ENCODE assay signal across 11 cellular contexts in the genomic region with DNA sequence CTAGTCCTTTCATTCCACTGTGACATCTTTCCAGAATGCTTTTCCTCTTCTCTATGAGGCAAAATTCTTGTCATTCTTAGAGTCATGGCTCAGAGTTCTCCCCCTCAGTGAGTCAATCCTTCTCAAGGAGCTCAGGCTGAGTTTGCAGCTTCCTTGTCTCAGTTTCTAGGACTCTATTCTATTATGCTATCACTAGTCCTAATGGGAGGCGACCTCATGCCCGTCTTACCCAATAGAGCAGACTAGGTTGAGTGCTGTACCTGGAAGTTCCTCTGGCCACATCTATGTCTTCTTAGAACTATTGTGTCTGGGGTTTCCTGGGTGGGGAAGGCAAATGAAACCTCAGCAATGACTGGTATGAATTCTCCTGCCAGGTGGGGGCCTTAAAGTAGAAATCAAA. TPM values are rescaled to one million over a fixed set of nuclear protein-coding genes. Genes with fewer than 3 reads are reported as not detected.
DNase-seq lines count a peak whose midpoint lies in the region; ATAC-seq and TF ChIP-seq lines count a peak whose summit lies in the region.
"Had no signal": no experiment of that assay in that cellular context is flagged by ENCODE, and none has a peak within 500 bp of the region (broad histone marks: within the 10 kb centered on the region; RNA-seq: fewer than 3 reads in every experiment).

No MANE protein-coding gene starts in this region.

- POLR2A ChIA-PET in A673 (lab: Charles Lee; ENCODE audit: low non-redundant PET): no interaction called here

- DNase-seq in 8988T: peak; percentile 45
- peak; percentile 61 for DNase-seq in activated T-helper 2 cell treated with anti-CD3 and anti-CD28 coated beads, Interferon-gamma antibody, Interleukin-2, Interleukin-4, amounts not matched to agents 10 μg/mL and 5 μg/mL and 100 μg/mL, durations not matched to agents 14 hours and 24 hours and 36 hours (ENCODE audit: low spot score)
- DNase-seq in kidney tubule cell (ENCODE audit: low spot score): peak; percentile 100
- no peak for DNase-seq in SK-N-DZ (ENCODE audit: low spot score)
- no peak for DNase-seq in A673 (ENCODE audit: low spot score)
- no peak for DNase-seq in dermis blood vessel endothelial cell
- DNase-seq: DMS79, occipital lobe had no signal

- peak overlapping the region; percentile 95 for H3K27ac Mint-ChIP-seq in activated T-helper 2 cell treated with anti-CD3 and anti-CD28 coated beads, Interferon-gamma antibody, Interleukin-2, Interleukin-4, amounts not matched to agents 10 μg/mL and 5 μg/mL and 100 μg/mL, durations not matched to agents 14 hours and 24 hours and 36 hours

- TF ChIP-seq CTCF in A673 (conservative IDR thresholded peaks at IDR 0.05; ENCODE audit: low read depth, low read length): no peak

- peak overlapping the region; percentile 16 for H3K27ac ChIP-seq in HUES48 (ENCODE audit: low read depth, low read length)
- H3K27ac ChIP-seq in A673 (ENCODE audit: low read depth, low read length, poor library complexity, severe bottlenecking): no peak overlapping the region
- H3K27ac ChIP-seq: HL-60 had no signal

- H3K4me3 ChIP-seq in HUES48 (ENCODE audit: low read depth, low read length) (no peak overlapping the region), A673 (ENCODE audit: low read depth, low read length, poor library complexity, severe bottlenecking) (no peak overlapping the region)

- CTCF ChIA-PET in A673 (lab: Charles Lee): interaction anchor here (1.0 kb wide), 1 partner anchor 502 kb away, joined by 3 read pairs; no protein-coding TSS in a partner anchor

- H3K36me3 Mint-ChIP-seq in activated T-helper 2 cell treated with anti-CD3 and anti-CD28 coated beads, Interferon-gamma antibody, Interleukin-2, Interleukin-4, amounts not matched to agents 10 μg/mL and 5 μg/mL and 100 μg/mL, durations not matched to agents 14 hours and 24 hours and 36 hours (ENCODE audit: low read depth): peaks cover 12% of the 10 kb centered on the region

- H3K9me3 ChIP-seq in HUES48 (ENCODE audit: control insufficient read depth, insufficient read depth, low read length) (no peaks in the 10 kb centered on the region), A673 (ENCODE audit: low read depth, low read length, poor library complexity, severe bottlenecking) (no peaks in the 10 kb centered on the region)

- ATAC-seq in GM21390 (IDR thresholded peaks at IDR 0.05; ENCODE audit: unreplicated experiment): no peak

- H3K27me3 ChIP-seq in HUES48 (ENCODE audit: control insufficient read depth, insufficient read depth, low read length) (no peaks in the 10 kb centered on the region), A673 (replicated peaks; ENCODE audit: insufficient read depth, low read depth, low read length, poor library complexity) (no peaks in the 10 kb centered on the region)

- H3K9ac ChIP-seq in HUES48 (ENCODE audit: low read depth, low read length): no peak overlapping the region

- peak overlapping the region; percentile 66 for H3K4me3 Mint-ChIP-seq in activated T-helper 2 cell treated with anti-CD3 and anti-CD28 coated beads, Interferon-gamma antibody, Interleukin-2, Interleukin-4, amounts not matched to agents 10 μg/mL and 5 μg/mL and 100 μg/mL, durations not matched to agents 14 hours and 24 hours and 36 hours (ENCODE audit: low read depth)

- no TSS peak for BruUV-seq in A673 (replicated peaks; lab: Mats Ljungman, UMichigan)

- H3K4me1 Mint-ChIP-seq in activated T-helper 2 cell treated with anti-CD3 and anti-CD28 coated beads, Interferon-gamma antibody, Interleukin-2, Interleukin-4, amounts not matched to agents 10 μg/mL and 5 μg/mL and 100 μg/mL, durations not matched to agents 14 hours and 24 hours and 36 hours (ENCODE audit: low read depth): peaks cover 52% of the 10 kb centered on the region

- H3K4me1 ChIP-seq in HUES48 (ENCODE audit: control insufficient read depth, insufficient read depth, low read length): peaks cover 19% of the 10 kb centered on the region
- no peaks in the 10 kb centered on the region for H3K4me1 ChIP-seq in A673 (ENCODE audit: insufficient read depth, low read length, poor library complexity, severe bottlenecking)

- intact Hi-C loops in activated T-helper 2 cell treated with anti-CD3 and anti-CD28 coated beads, Interferon-gamma antibody, Interleukin-2, Interleukin-4, amounts not matched to agents 10 μg/mL and 5 μg/mL and 100 μg/mL, durations not matched to agents 14 hours and 24 hours and 36 hours (cut with micrococcal nuclease): loop anchor here (5.0 to 10.0 kb wide), 3 partner anchors 53 to 169 kb away; partner anchors contain the start of gene HAUS1
- intact Hi-C loops in A673 (cut with micrococcal nuclease; ENCODE audit: unreplicated experiment): no loop called here

- H3K27me3 Mint-ChIP-seq in activated T-helper 2 cell treated with anti-CD3 and anti-CD28 coated beads, Interferon-gamma antibody, Interleukin-2, Interleukin-4, amounts not matched to agents 10 μg/mL and 5 μg/mL and 100 μg/mL, durations not matched to agents 14 hours and 24 hours and 36 hours (ENCODE audit: low read depth): no peaks in the 10 kb centered on the region

- H3K36me3 ChIP-seq in HUES48 (ENCODE audit: control insufficient read depth, insufficient read depth, low read length): no peaks in the 10 kb centered on the region
- H3K36me3 ChIP-seq in A673 (ENCODE audit: insufficient read depth, low read length, poor library complexity, severe bottlenecking): no peaks in the 10 kb centered on the region

- no peaks in the 10 kb centered on the region for H3K9me3 Mint-ChIP-seq in activated T-helper 2 cell treated with anti-CD3 and anti-CD28 coated beads, Interferon-gamma antibody, Interleukin-2, Interleukin-4, amounts not matched to agents 10 μg/mL and 5 μg/mL and 100 μg/mL, durations not matched to agents 14 hours and 24 hours and 36 hours

RNA-seq across cellular contexts. Expression of gene HAUS1, which starts 51.5 kb away (rescaled TPM):
- 52.3 and 58.1 TPM in 2 replicates for total RNA-seq in activated T-helper 2 cell treated with anti-CD3 and anti-CD28 coated beads, Interferon-gamma antibody, Interleukin-2, Interleukin-4, amounts not matched to agents 10 μg/mL and 5 μg/mL and 100 μg/mL, durations not matched to agents 14 hours and 24 hours and 36 hours
- 100 and 105 TPM in 2 replicates for polyA plus RNA-seq in SK-N-DZ (2014; cell fraction: cytosol; rRNA removed)
- 67.4 and 82.3 TPM in 2 replicates for polyA plus RNA-seq in SK-N-DZ (2014; cell fraction: nucleus; rRNA removed)
- total RNA-seq in A673 (2021) (76.9 and 81.8 TPM in 2 replicates), dermis blood vessel endothelial cell (87.6 and 102 TPM in 2 replicates)

RNA-seq across cellular contexts. Expression of gene ATP5F1A, which starts 57.6 kb away (rescaled TPM):
- total RNA-seq in activated T-helper 2 cell treated with anti-CD3 and anti-CD28 coated beads, Interferon-gamma antibody, Interleukin-2, Interleukin-4, amounts not matched to agents 10 μg/mL and 5 μg/mL and 100 μg/mL, durations not matched to agents 14 hours and 24 hours and 36 hours: 441 and 445 TPM in 2 replicates
- polyA plus RNA-seq in SK-N-DZ (2014; cell fraction: cytosol; rRNA removed): 787 and 820 TPM in 2 replicates
- 336 and 516 TPM in 2 replicates for polyA plus RNA-seq in SK-N-DZ (2014; cell fraction: nucleus; rRNA removed)
- total RNA-seq in A673 (2021): 479 and 531 TPM in 2 replicates
- total RNA-seq in dermis blood vessel endothelial cell: 911 and 931 TPM in 2 replicates

Comparison
In these comparisons a context has a peak if more than half of its experiments do, and no peak if none do; other contexts are left out.
1. DNase-seq: peak in 8988T (single experiment), activated T-helper 2 cell treated with anti-CD3 and anti-CD28 coated beads, Interferon-gamma antibody, Interleukin-2, Interleukin-4, amounts not matched to agents 10 μg/mL and 5 μg/mL and 100 μg/mL, durations not matched to agents 14 hours and 24 hours and 36 hours (single experiment) and kidney tubule cell (single experiment); none in SK-N-DZ (single experiment), A673 (single experiment) and dermis blood vessel endothelial cell (single experiment).